1 cellular context compared by ENCODE assay signal in genomic region chr2:169827272-169828140, GRCh38.
A peak's percentile ranks its signal among the peaks of the same experiment; 100 is the strongest.
TF ChIP-seq lines count a peak whose summit lies in the region.

Gene UBR3 (plus strand): TSS chr2:169827454. CDS start chr2:169827508, 54 bp downstream.

TF ChIP-seq in HepG2, 621 proteins besides CTCF, POLR2A, EP300 and RAD21 (continued from another document and continues in another):
- TF ChIP-seq SRY (CRISPR knock-in tag; IDR thresholded peaks at IDR 0.05) (peak; percentile 61; the same call in 1 of the 2 replicates), RCOR2 (CRISPR knock-in tag; IDR thresholded peaks at IDR 0.05) (no peak), ZNF839 (CRISPR knock-in tag; IDR thresholded peaks at IDR 0.05; ENCODE audit: borderline replicate concordance) (no peak), EED (CRISPR knock-in tag; IDR thresholded peaks at IDR 0.05) (peak; percentile 61; the same call in 1 of the 2 replicates), HMG20B (CRISPR knock-in tag; conservative IDR thresholded peaks at IDR 0.05) (peak; percentile 35; the same call in 1 of the 2 replicates), ETS1 (CRISPR knock-in tag; IDR thresholded peaks at IDR 0.05) (0 out of 2 replicates have a peak, but pooled peaks have one; percentile 4), MZF1 (CRISPR knock-in tag; IDR thresholded peaks at IDR 0.05; ENCODE audit: borderline replicate concordance) (no peak), ZNF17 (CRISPR knock-in tag; IDR thresholded peaks at IDR 0.05) (no peak), ZNF317 (CRISPR knock-in tag; IDR thresholded peaks at IDR 0.05) (no peak), ZNF749 (CRISPR knock-in tag; IDR thresholded peaks at IDR 0.05; ENCODE audit: borderline replicate concordance) (peak; percentile 29; the same call in 1 of the 2 replicates), ZNF512 (CRISPR knock-in tag; IDR thresholded peaks at IDR 0.05) (no peak), U2AF2 (IDR thresholded peaks at IDR 0.05; ENCODE audit: low read depth, low read length) (no peak), PHF8 (CRISPR knock-in tag; IDR thresholded peaks at IDR 0.05) (peak; percentile 89), CEBPZ (IDR thresholded peaks at IDR 0.05; ENCODE audit: low read length) (no peak), DRAP1 (CRISPR knock-in tag; IDR thresholded peaks at IDR 0.05) (peak; percentile 69), HNF1A (IDR thresholded peaks at IDR 0.05; ENCODE audit: low read depth) (no peak), HNF1A (CRISPR knock-in tag; IDR thresholded peaks at IDR 0.05; ENCODE audit: borderline replicate concordance) (no peak), CREM (IDR thresholded peaks at IDR 0.05) (no peak; the same call in 1 of the 2 replicates), CREM (CRISPR knock-in tag; IDR thresholded peaks at IDR 0.05) (no peak), SNAI1 (CRISPR knock-in tag; IDR thresholded peaks at IDR 0.05; ENCODE audit: borderline replicate concordance) (no peak), KAT2B (IDR thresholded peaks at IDR 0.05; ENCODE audit: borderline replicate concordance, low read depth, low read length) (no peak), JDP2 (CRISPR knock-in tag; IDR thresholded peaks at IDR 0.05; ENCODE audit: borderline replicate concordance) (no peak), TP53 (CRISPR knock-in tag; conservative IDR thresholded peaks at IDR 0.05) (no peak), FOXP1 (IDR thresholded peaks at IDR 0.05) (no peak), FOXP1 (CRISPR knock-in tag; IDR thresholded peaks at IDR 0.05) (no peak), SALL1 (CRISPR knock-in tag; IDR thresholded peaks at IDR 0.05) (peak; percentile 33; the same call in 1 of the 2 replicates), ZNF766 (CRISPR knock-in tag; IDR thresholded peaks at IDR 0.05; ENCODE audit: borderline replicate concordance) (no peak), MAFK (conservative IDR thresholded peaks at IDR 0.05 in 1 of 2, IDR thresholded peaks at IDR 0.05 in 1 of 2; ENCODE audit: low read length in 2 of 2) (no peak), ZGPAT (CRISPR knock-in tag; IDR thresholded peaks at IDR 0.05) (peak; percentile 57; the same call in 1 of the 2 replicates), ZFP62 (CRISPR knock-in tag; IDR thresholded peaks at IDR 0.05) (no peak), KMT2A (CRISPR knock-in tag; IDR thresholded peaks at IDR 0.05) (peak; percentile 71), NFATC3 (CRISPR knock-in tag; IDR thresholded peaks at IDR 0.05) (0 out of 2 replicates have a peak, but pooled peaks have one; percentile 34), TRAFD1 (CRISPR knock-in tag; IDR thresholded peaks at IDR 0.05; ENCODE audit: borderline replicate concordance) (no peak), ZNF556 (CRISPR knock-in tag; IDR thresholded peaks at IDR 0.05; ENCODE audit: borderline replicate concordance) (no peak), SNAPC4 (CRISPR knock-in tag; IDR thresholded peaks at IDR 0.05) (no peak), GRHL1 (CRISPR knock-in tag; conservative IDR thresholded peaks at IDR 0.05) (no peak), NCOA2 (CRISPR knock-in tag; IDR thresholded peaks at IDR 0.05) (no peak), NFE2L1 (CRISPR knock-in tag; IDR thresholded peaks at IDR 0.05; ENCODE audit: borderline replicate concordance) (no peak), HNRNPLL (IDR thresholded peaks at IDR 0.05; ENCODE audit: low read depth, low read length, poor library complexity, severe bottlenecking) (peak; percentile 45), RAD51 (IDR thresholded peaks at IDR 0.05; ENCODE audit: borderline replicate concordance) (no peak), STAG1 (CRISPR knock-in tag; IDR thresholded peaks at IDR 0.05) (no peak), ZNF674 (CRISPR knock-in tag; IDR thresholded peaks at IDR 0.05; ENCODE audit: low read depth) (0 out of 2 replicates have a peak, but pooled peaks have one; percentile 29)
